ENCODE assay signal across 26 cellular contexts in genomic region chr4:164725066-164725465, GRCh38. TPM values are rescaled to one million over a fixed set of nuclear protein-coding genes. Genes with fewer than 3 reads are reported as not detected.
"Had no signal": no experiment of that assay in that cellular context is flagged by ENCODE, and none has a peak within 500 bp of the region (broad histone marks: within the 10 kb centered on the region; RNA-seq: fewer than 3 reads in every experiment).

No MANE protein-coding gene starts in this region.

- H3K4me1 Mint-ChIP-seq: activated B cell treated with CpG ODN at 0.5 μM for 24 hours; stimulated activated naive B cell treated with anti-CD40 and anti-IgM and Interleukin-4, amounts not matched to agents 10 μg/mL and 1 μg/mL and 100 μg/mL, for 72 hours had no signal

- H3K27me3 ChIP-seq: tibial artery had no signal

- H3K36me3 ChIP-seq: spleen, tibial artery had no signal

- H3K27ac Mint-ChIP-seq: activated B cell treated with CpG ODN at 0.5 μM for 24 hours; activated CD4-positive, alpha-beta memory T cell treated with anti-CD3 and anti-CD28 coated beads for 36 hours; nephron progenitor cell; stimulated activated naive B cell treated with anti-CD40 and anti-IgM and Interleukin-4, amounts not matched to agents 10 μg/mL and 1 μg/mL and 100 μg/mL, for 72 hours; T-helper 2 cell treated with Interferon-gamma antibody and Interleukin-4, amounts not matched to agents 5 μg/mL and 100 μg/mL, for 36 hours had no signal

- H3K36me3 Mint-ChIP-seq: activated CD4-positive, alpha-beta memory T cell treated with anti-CD3 and anti-CD28 coated beads for 36 hours; stimulated activated naive B cell treated with anti-CD40 and anti-IgM and Interleukin-4, amounts not matched to agents 10 μg/mL and 1 μg/mL and 100 μg/mL, for 72 hours had no signal

- ATAC-seq: left lobe of liver; stimulated activated naive B cell treated with anti-CD40 and anti-IgM and Interleukin-4, amounts not matched to agents 10 μg/mL and 1 μg/mL and 100 μg/mL, for 72 hours had no signal

- H3K9me3 ChIP-seq: spleen, tibial artery had no signal

- DNase-seq: activated B cell treated with CpG ODN at 0.5 μM for 24 hours; activated CD4-positive, alpha-beta memory T cell treated with anti-CD3 and anti-CD28 coated beads for 36 hours; activated CD4-positive, alpha-beta T cell treated with anti-CD3 and anti-CD28 coated beads for 4 hours; activated CD8-positive, alpha-beta memory T cell treated with anti-CD3 and anti-CD28 coated beads, Interleukin-2, amount 50 U/mL, for 4 hours; activated effector memory CD4-positive, alpha-beta T cell treated with anti-CD3 and anti-CD28 coated beads, Interleukin-2, amount 50 U/mL, for 16 hours; activated naive CD4-positive, alpha-beta T cell treated with anti-CD3 and anti-CD28 coated beads, Interleukin-2, amount 50 U/mL, for 16 hours; activated T-cell treated with anti-CD3 and anti-CD28 coated beads, Interleukin-2, amount 50 U/mL, for 48 hours; cerebellar nuclear complex; cortex of kidney; erythroblast; foreskin melanocyte; kidney; nephron progenitor cell; nucleus accumbens; retina; spleen; stimulated activated CD4-positive, alpha-beta T cell treated with anti-CD3 and anti-CD28 coated beads, Interleukin-4, amount 100 ng/mL, for 4 hours; stimulated activated naive B cell treated with anti-CD40 and anti-IgM and Interleukin-4, amounts not matched to agents 10 μg/mL and 1 μg/mL and 100 μg/mL, for 72 hours; tibial artery had no signal

- H3K4me1 ChIP-seq: spleen, tibial artery had no signal

- H3K9me3 Mint-ChIP-seq: activated B cell treated with CpG ODN at 0.5 μM for 24 hours; activated CD4-positive, alpha-beta memory T cell treated with anti-CD3 and anti-CD28 coated beads for 36 hours; nephron progenitor cell; stimulated activated naive B cell treated with anti-CD40 and anti-IgM and Interleukin-4, amounts not matched to agents 10 μg/mL and 1 μg/mL and 100 μg/mL, for 72 hours; T-helper 2 cell treated with Interferon-gamma antibody and Interleukin-4, amounts not matched to agents 5 μg/mL and 100 μg/mL, for 36 hours had no signal

- H3K27ac ChIP-seq: spleen, tibial artery had no signal

- H3K4me3 ChIP-seq: lung, spleen, tibial artery had no signal

- H3K4me3 Mint-ChIP-seq: activated B cell treated with CpG ODN at 0.5 μM for 24 hours; activated CD4-positive, alpha-beta memory T cell treated with anti-CD3 and anti-CD28 coated beads for 36 hours; nephron progenitor cell; stimulated activated naive B cell treated with anti-CD40 and anti-IgM and Interleukin-4, amounts not matched to agents 10 μg/mL and 1 μg/mL and 100 μg/mL, for 72 hours; T-helper 2 cell treated with Interferon-gamma antibody and Interleukin-4, amounts not matched to agents 5 μg/mL and 100 μg/mL, for 36 hours had no signal

- FAIRE-seq: endometrium, kidney had no signal

RNA-seq across cellular contexts. Expression of gene SMIM31, which starts 28.9 kb away (rescaled TPM):
- total RNA-seq: activated B cell treated with CpG ODN at 0.5 μM for 24 hours; activated CD4-positive, alpha-beta memory T cell treated with anti-CD3 and anti-CD28 coated beads for 36 hours; bronchial epithelial cell; kidney; left lobe of liver; posterior vena cava; spleen; subcutaneous adipose tissue had no signal
- polyA plus RNA-seq: spleen had no signal
